ENCODE assay signal across 15 cellular contexts in genomic region chr14:25052385-25052784, GRCh38. TPM values are rescaled to one million over a fixed set of nuclear protein-coding genes. Genes with fewer than 3 reads are reported as not detected.
DNase-seq lines count a peak whose midpoint lies in the region; ATAC-seq and TF ChIP-seq lines count a peak whose summit lies in the region.
"Had no signal": no experiment of that assay in that cellular context is flagged by ENCODE, and none has a peak within 500 bp of the region (broad histone marks: within the 10 kb centered on the region; RNA-seq: fewer than 3 reads in every experiment).

No MANE protein-coding gene starts in this region.

- H3K27ac Mint-ChIP-seq in type B pancreatic cell (peak overlapping the region; percentile 73), glutamatergic neuron (ENCODE audit: unreplicated experiment) (no peak overlapping the region)
- H3K27ac Mint-ChIP-seq: B cell; CD8-positive, alpha-beta T cell; IgD-negative memory B cell had no signal

- H3K27me3 ChIP-seq in HUES6 (ENCODE audit: control insufficient read depth, insufficient read depth, low read length), result peaks cover 51% of the 10 kb centered on the region
- no peaks in the 10 kb centered on the region for H3K27me3 ChIP-seq in body of pancreas
- H3K27me3 ChIP-seq in mucosa of rectum (ENCODE audit: control insufficient read depth in 2 of 2, insufficient read depth in 2 of 2, low read length in 2 of 2), result no peaks in the 10 kb centered on the region

- WGBS in body of pancreas, 2 donors, result 5 to 11% methylated on average over 2 of the region's 2 CpGs

- TF ChIP-seq CTCF in body of pancreas (IDR thresholded peaks at IDR 0.05) (no peak), type B pancreatic cell (conservative IDR thresholded peaks at IDR 0.05) (no peak), glutamatergic neuron (IDR thresholded peaks at IDR 0.05; ENCODE audit: partially characterized antibody, unreplicated experiment) (no peak)

- TF ChIP-seq POLR2A in body of pancreas (IDR thresholded peaks at IDR 0.05), result peak in 2 of 3 donors; percentile 25 to 44

- H3K4me3 ChIP-seq in HUES6 (ENCODE audit: low read depth, low read length) (peak overlapping the region; percentile 0; the same call in 1 of the 2 replicates), body of pancreas (no peak overlapping the region), mucosa of rectum (ENCODE audit: low read length in 2 of 2) (no peak overlapping the region)
- H3K4me3 ChIP-seq: BLaER1 treated with 17β-estradiol and CSF1 and Interleukin-3, amounts not matched to agents 10 nM and 100 nM had no signal

- H3K36me3 Mint-ChIP-seq in type B pancreatic cell (no peaks in the 10 kb centered on the region), glutamatergic neuron (ENCODE audit: unreplicated experiment) (no peaks in the 10 kb centered on the region)
- H3K36me3 Mint-ChIP-seq: CD8-positive, alpha-beta T cell had no signal

- peaks cover 46% of the 10 kb centered on the region for H3K27me3 Mint-ChIP-seq in type B pancreatic cell
- H3K27me3 Mint-ChIP-seq in glutamatergic neuron (ENCODE audit: unreplicated experiment), result peaks cover 13% of the 10 kb centered on the region

- H3K9me3 ChIP-seq in HUES6 (ENCODE audit: control insufficient read depth, insufficient read depth, low read depth, low read length) (no peaks in the 10 kb centered on the region), body of pancreas (no peaks in the 10 kb centered on the region), mucosa of rectum (ENCODE audit: control insufficient read depth in 2 of 2, low read length in 2 of 2) (no peaks in the 10 kb centered on the region)

- ATAC-seq in body of pancreas (peak; percentile 64), GM21360 (IDR thresholded peaks at IDR 0.05; ENCODE audit: unreplicated experiment) (no peak)
- ATAC-seq: CD8-positive, alpha-beta T cell; HepG2 had no signal

- peak overlapping the region; percentile 71 for H3K4me3 Mint-ChIP-seq in type B pancreatic cell
- H3K4me3 Mint-ChIP-seq in glutamatergic neuron (ENCODE audit: unreplicated experiment), result no peak overlapping the region
- H3K4me3 Mint-ChIP-seq: B cell; CD8-positive, alpha-beta T cell; IgD-negative memory B cell had no signal

- peak in 1 of 4 donors; percentile 13 for DNase-seq in body of pancreas
- no peak for DNase-seq in type B pancreatic cell (ENCODE audit: extremely low spot score, unreplicated experiment)
- no peak for DNase-seq in glutamatergic neuron
- DNase-seq in GM19240 (ENCODE audit: insufficient read length, low spot score), result no peak
- DNase-seq: Calu3; CD8-positive, alpha-beta T cell; HCEC 1CT; KBM-7 had no signal

- H3K27ac ChIP-seq in HUES6 (ENCODE audit: low read depth, low read length) (no peak overlapping the region), body of pancreas (peak overlapping the region; percentile 81 to 95 (median 87)), mucosa of rectum (ENCODE audit: low read depth in 2 of 2, low read length in 2 of 2) (peak overlapping the region; percentile 13 to 50)
- H3K27ac ChIP-seq: BLaER1 treated with 17β-estradiol and CSF1 and Interleukin-3, amounts not matched to agents 10 nM and 100 nM had no signal

- peaks cover 22% of the 10 kb centered on the region; the same call in 1 of the 2 replicates for H3K4me1 ChIP-seq in HUES6 (ENCODE audit: control insufficient read depth, insufficient read depth, low read length)
- H3K4me1 ChIP-seq in body of pancreas, result peaks cover 69% of the 10 kb centered on the region
- H3K4me1 ChIP-seq in mucosa of rectum (ENCODE audit: control insufficient read depth in 2 of 2, insufficient read depth in 2 of 2, low read length in 2 of 2), result peaks cover 11 to 28% of the 10 kb centered on the region in 2 donors

- H3K4me1 Mint-ChIP-seq in type B pancreatic cell (ENCODE audit: unreplicated experiment) (peaks cover 5% of the 10 kb centered on the region), glutamatergic neuron (ENCODE audit: low read depth, unreplicated experiment) (peaks cover 6% of the 10 kb centered on the region)

- intact Hi-C loops in body of pancreas (cut with DNase I), result no loop called here

- H3K9ac ChIP-seq in HUES6 (ENCODE audit: low read length), result no peak overlapping the region
- no peak overlapping the region for H3K9ac ChIP-seq in mucosa of rectum (ENCODE audit: low read depth in 1 of 2, low read length in 2 of 2)
- H3K9ac ChIP-seq: BLaER1 treated with 17β-estradiol and CSF1 and Interleukin-3, amounts not matched to agents 10 nM and 100 nM had no signal

- no peaks in the 10 kb centered on the region for H3K9me3 Mint-ChIP-seq in type B pancreatic cell
- peaks cover 6% of the 10 kb centered on the region for H3K9me3 Mint-ChIP-seq in glutamatergic neuron (ENCODE audit: unreplicated experiment)
- H3K9me3 Mint-ChIP-seq: CD8-positive, alpha-beta T cell had no signal

- H3K36me3 ChIP-seq in HUES6 (ENCODE audit: control insufficient read depth, insufficient read depth, low read length) (no peaks in the 10 kb centered on the region), body of pancreas (replicated peaks in 1 of 2; ENCODE audit: insufficient read depth in 1 of 2, low read depth in 2 of 2) (no peaks in the 10 kb centered on the region), mucosa of rectum (ENCODE audit: control insufficient read depth in 2 of 2, insufficient read depth in 2 of 2, low read length in 2 of 2) (no peaks in the 10 kb centered on the region)
- H3K36me3 ChIP-seq: BLaER1 treated with 17β-estradiol and CSF1 and Interleukin-3, amounts not matched to agents 10 nM and 100 nM had no signal

RNA-seq across cellular contexts. Expression of gene STXBP6, which starts 2.4 kb away (rescaled TPM):
- total RNA-seq in body of pancreas (10 to 100 TPM; 20.1 to 28.3 TPM), type B pancreatic cell (ENCODE audit: low replicate concordance) (17.0 and 51.2 TPM in 2 replicates), glutamatergic neuron (ENCODE audit: unreplicated experiment) (0.49 TPM)
- total RNA-seq: B cell; CD8-positive, alpha-beta T cell had no signal

Comparison
In these comparisons a context has a peak if more than half of its experiments do, and no peak if none do; other contexts are left out.
1. RNA of gene STXBP6, which starts 2.4 kb away (total RNA-seq): 20.1 to 28.3 TPM in body of pancreas and 17.0 to 51.2 TPM in type B pancreatic cell; 0.49 TPM in glutamatergic neuron (single experiment); every median in the first group is over 10 times any median in the second.